In genomic region chr19:35171730-35172129, GRCh38 we compare ENCODE assay signal across 22 cellular contexts. TPM values are rescaled to one million over a fixed set of nuclear protein-coding genes. Genes with fewer than 3 reads are reported as not detected.
DNase-seq lines count a peak whose midpoint lies in the region; ATAC-seq and TF ChIP-seq lines count a peak whose summit lies in the region.
"Had no signal": no experiment of that assay in that cellular context is flagged by ENCODE, and none has a peak within 500 bp of the region (broad histone marks: within the 10 kb centered on the region; RNA-seq: fewer than 3 reads in every experiment).

No MANE protein-coding gene starts in this region.

- no peak overlapping the region for H3K4me2 ChIP-seq in PC-9

- H2AFZ ChIP-seq in PC-9, result no peak overlapping the region

- H3K27me3 ChIP-seq in PC-9 (ENCODE audit: insufficient read depth, low read depth) (no peaks in the 10 kb centered on the region), upper lobe of left lung (no peaks in the 10 kb centered on the region)
- H3K27me3 ChIP-seq: breast epithelium, gastrocnemius medialis had no signal

- H3F3A ChIP-seq in PC-9 (ENCODE audit: insufficient read depth, low read depth), result peaks cover 89% of the 10 kb centered on the region

- ATAC-seq in activated naive CD4-positive, alpha-beta T cell treated with anti-CD3 and anti-CD28 coated beads, Interleukin-2, amount 50 U/mL, for 72 hours, result no peak
- no peak for ATAC-seq in stimulated activated naive B cell treated with anti-CD40 and anti-IgM and Interleukin-4, amounts not matched to agents 10 μg/mL and 1 μg/mL and 100 μg/mL, for 72 hours (replicated peaks)
- ATAC-seq in upper lobe of left lung (ENCODE audit: low FRiP score in 2 of 2) (no peak), GM18873 (IDR thresholded peaks at IDR 0.05; ENCODE audit: low FRiP score, unreplicated experiment) (no peak)
- ATAC-seq: gastrocnemius medialis, HepG2, left colon, mucosa of descending colon, sciatic nerve had no signal

- intact Hi-C loops in PC-9 (cut with micrococcal nuclease; ENCODE audit: unreplicated experiment), result no loop called here

- H3K9me3 ChIP-seq in PC-9 (ENCODE audit: insufficient read depth, low read depth), result no peaks in the 10 kb centered on the region
- H3K9me3 ChIP-seq in upper lobe of left lung, result peaks cover 0 to 1% (median under 1%) of the 10 kb centered on the region in 4 donors
- H3K9me3 ChIP-seq: gastrocnemius medialis, mucosa of descending colon had no signal

- H3K4me3 ChIP-seq in PC-9 (no peak overlapping the region), upper lobe of left lung (no peak overlapping the region)
- H3K4me3 ChIP-seq: breast epithelium, gastrocnemius medialis, mucosa of descending colon, SK-N-MC had no signal

- H3K4me1 Mint-ChIP-seq in stimulated activated naive B cell treated with anti-CD40 and anti-IgM and Interleukin-4, amounts not matched to agents 10 μg/mL and 1 μg/mL and 100 μg/mL, for 72 hours, result peaks cover 26 to 62% of the 10 kb centered on the region in 2 donors

- peaks cover 6 to 50% of the 10 kb centered on the region in 2 donors for H3K36me3 Mint-ChIP-seq in activated naive CD4-positive, alpha-beta T cell treated with anti-CD3 and anti-CD28 coated beads, Interleukin-2, amount 50 U/mL, for 72 hours
- peaks cover 24 to 48% of the 10 kb centered on the region in 2 donors for H3K36me3 Mint-ChIP-seq in stimulated activated naive B cell treated with anti-CD40 and anti-IgM and Interleukin-4, amounts not matched to agents 10 μg/mL and 1 μg/mL and 100 μg/mL, for 72 hours

- TF ChIP-seq POLR2A in upper lobe of left lung (IDR thresholded peaks at IDR 0.05), result no peak

- H3K27me3 Mint-ChIP-seq in stimulated activated naive B cell treated with anti-CD40 and anti-IgM and Interleukin-4, amounts not matched to agents 10 μg/mL and 1 μg/mL and 100 μg/mL, for 72 hours, result no peaks in the 10 kb centered on the region
- H3K27me3 Mint-ChIP-seq: dendritic cell treated with granulocyte-macrophage colony-stimulating factor and Interleukin-4, amounts not matched to agents 40 ng/mL and 50 ng/mL, for 4 days had no signal

- no TSS peak for BruUV-seq in PC-9 (replicated peaks; lab: Mats Ljungman, UMichigan)

- POLR2A ChIA-PET in PC-9 (lab: Charles Lee; ENCODE audit: unreplicated experiment), result no interaction called here

- no peaks in the 10 kb centered on the region for H3K79me2 ChIP-seq in PC-9 (ENCODE audit: low read depth)

- H3K27ac ChIP-seq in PC-9 (peak overlapping the region; percentile 22; the same call in 1 of the 2 replicates), upper lobe of left lung (peak overlapping the region in 1 of 4 donors; percentile 61)
- H3K27ac ChIP-seq: breast epithelium, gastrocnemius medialis, SK-N-MC had no signal

- peaks cover 0 to 8% of the 10 kb centered on the region in 2 donors for H3K9me3 Mint-ChIP-seq in activated naive CD4-positive, alpha-beta T cell treated with anti-CD3 and anti-CD28 coated beads, Interleukin-2, amount 50 U/mL, for 72 hours
- no peaks in the 10 kb centered on the region for H3K9me3 Mint-ChIP-seq in stimulated activated naive B cell treated with anti-CD40 and anti-IgM and Interleukin-4, amounts not matched to agents 10 μg/mL and 1 μg/mL and 100 μg/mL, for 72 hours

- no peak overlapping the region for H3K4me3 Mint-ChIP-seq in stimulated activated naive B cell treated with anti-CD40 and anti-IgM and Interleukin-4, amounts not matched to agents 10 μg/mL and 1 μg/mL and 100 μg/mL, for 72 hours
- H3K4me3 Mint-ChIP-seq: dendritic cell treated with granulocyte-macrophage colony-stimulating factor and Interleukin-4, amounts not matched to agents 40 ng/mL and 50 ng/mL, for 4 days had no signal

- H4K20me1 ChIP-seq in PC-9 (ENCODE audit: insufficient read depth), result no peaks in the 10 kb centered on the region

- peaks cover 21% of the 10 kb centered on the region for H3K36me3 ChIP-seq in PC-9 (ENCODE audit: low read depth)
- H3K36me3 ChIP-seq in upper lobe of left lung, result peaks cover 0 to 26% (median 13%) of the 10 kb centered on the region in 4 donors
- H3K36me3 ChIP-seq: breast epithelium had no signal

- peaks cover 56% of the 10 kb centered on the region for H3K4me1 ChIP-seq in PC-9 (replicated peaks; ENCODE audit: insufficient read depth)
- peaks cover 6 to 10% (median 8%) of the 10 kb centered on the region in 4 donors for H3K4me1 ChIP-seq in upper lobe of left lung
- H3K4me1 ChIP-seq: gastrocnemius medialis had no signal

- TF ChIP-seq EP300 in upper lobe of left lung (IDR thresholded peaks at IDR 0.05), result no peak

- CTCF ChIA-PET in PC-9 (lab: Charles Lee), result interaction anchor here (0.5 kb wide), 1 partner anchor 116 kb away, joined by 4 read pairs; no protein-coding TSS in a partner anchor

- DNase-seq in activated naive CD4-positive, alpha-beta T cell treated with anti-CD3 and anti-CD28 coated beads, Interleukin-2, amount 50 U/mL, for 72 hours (ENCODE audit: low spot score in 2 of 2), result no peak
- no peak for DNase-seq in activated naive CD4-positive, alpha-beta T cell treated with anti-CD3 and anti-CD28 coated beads, Interleukin-2, amount 50 U/mL, for 16 hours
- DNase-seq in PC-9 (no peak), dermis blood vessel endothelial cell (peak; percentile 9), NCI-H146 treated with DMSO at 0.1 percent for 48 hours (lab: John Stamatoyannopoulos, UW; ENCODE audit: unreplicated experiment) (no peak), upper lobe of left lung (no peak)
- no peak for DNase-seq in stimulated activated naive B cell treated with anti-CD40 and anti-IgM and Interleukin-4, amounts not matched to agents 10 μg/mL and 1 μg/mL and 100 μg/mL, for 72 hours
- DNase-seq: gastrocnemius medialis; left colon; mucosa of descending colon; NCI-H1092 treated with DMSO at 0.1 percent for 48 hours; occipital lobe; OCI-M1; stimulated activated CD4-positive, alpha-beta T cell treated with anti-CD3 and anti-CD28 coated beads, Interleukin-1b, Interleukin-23, amount 100 ng/mL, for 48 hours had no signal

- WGBS in upper lobe of left lung, 2 donors, result 33 to 34% methylated on average over 3 of the region's 3 CpGs

- H3K27ac Mint-ChIP-seq in activated naive CD4-positive, alpha-beta T cell treated with anti-CD3 and anti-CD28 coated beads, Interleukin-2, amount 50 U/mL, for 72 hours, result peak overlapping the region; percentile 64 to 81
- H3K27ac Mint-ChIP-seq in stimulated activated naive B cell treated with anti-CD40 and anti-IgM and Interleukin-4, amounts not matched to agents 10 μg/mL and 1 μg/mL and 100 μg/mL, for 72 hours, result peak overlapping the region; percentile 75
- H3K27ac Mint-ChIP-seq: dendritic cell treated with granulocyte-macrophage colony-stimulating factor and Interleukin-4, amounts not matched to agents 40 ng/mL and 50 ng/mL, for 4 days had no signal

- no peaks in the 10 kb centered on the region for H3K9me2 ChIP-seq in PC-9 (ENCODE audit: insufficient read depth)

- TF ChIP-seq CTCF in PC-9 (conservative IDR thresholded peaks at IDR 0.05) (no peak), upper lobe of left lung (IDR thresholded peaks at IDR 0.05) (no peak)

RNA-seq across cellular contexts. Expression of gene FXYD5, which starts 17.2 kb away (rescaled TPM):
- 100 to 1,000 TPM; 279 to 283 TPM for total RNA-seq in activated naive CD4-positive, alpha-beta T cell treated with anti-CD3 and anti-CD28 coated beads, Interleukin-2, amount 50 U/mL, for 72 hours
- total RNA-seq in PC-9 (2021) (137 and 181 TPM in 2 replicates), dermis blood vessel endothelial cell (17.2 and 19.3 TPM in 2 replicates), upper lobe of left lung (100 to 1,000 TPM in 2 of 6 donors, 10 to 100 TPM in 4; 40.4 to 153 (median 91.8) TPM)
- total RNA-seq: G401, HepG2, occipital lobe had no signal

RNA-seq across cellular contexts. Expression of gene FXYD7, which starts 28.7 kb away (rescaled TPM):
- total RNA-seq in activated naive CD4-positive, alpha-beta T cell treated with anti-CD3 and anti-CD28 coated beads, Interleukin-2, amount 50 U/mL, for 72 hours, result 1 to 10 TPM in 1 of 2 donors, under 1 TPM in 1; 0.82 to 1.8 TPM
- total RNA-seq in PC-9 (2021), result not detected in 2 replicates
- not detected in 2 replicates for total RNA-seq in dermis blood vessel endothelial cell
- total RNA-seq in upper lobe of left lung, result under 1 TPM in 1 of 6 donors, not detected in 5; 0.34 TPM
- total RNA-seq: breast epithelium, epithelial cell of proximal tubule, G401, HepG2, left colon had no signal

RNA-seq across cellular contexts. Expression of gene FXYD1, which starts 33.1 kb away (rescaled TPM):
- total RNA-seq in activated naive CD4-positive, alpha-beta T cell treated with anti-CD3 and anti-CD28 coated beads, Interleukin-2, amount 50 U/mL, for 72 hours, result 1 to 10 TPM; 1.4 to 2.1 TPM
- not detected in 2 replicates for total RNA-seq in PC-9 (2021)
- not detected in 2 replicates for total RNA-seq in dermis blood vessel endothelial cell
- 10 to 100 TPM in 4 of 6 donors, 1 to 10 TPM in 2; 3.8 to 64.9 (median 25.2) TPM for total RNA-seq in upper lobe of left lung
- total RNA-seq: epithelial cell of proximal tubule, G401, HepG2, occipital lobe had no signal

RNA-seq across cellular contexts. Expression of gene LGI4, which starts 36.9 kb away (rescaled TPM):
- total RNA-seq in activated naive CD4-positive, alpha-beta T cell treated with anti-CD3 and anti-CD28 coated beads, Interleukin-2, amount 50 U/mL, for 72 hours, result 1 to 10 TPM; 1.5 to 2.7 TPM
- total RNA-seq in PC-9 (2021), result 1.2 and 1.3 TPM in 2 replicates
- total RNA-seq in dermis blood vessel endothelial cell, result 0.34 TPM in 1 of 2 replicates, not detected in the other
- 10 to 100 TPM in 2 of 6 donors, 1 to 10 TPM in 4; 3.3 to 25.3 (median 7.1) TPM for total RNA-seq in upper lobe of left lung
- total RNA-seq: epithelial cell of proximal tubule, HepG2 had no signal

RNA-seq across cellular contexts. Expression of gene FXYD3, which starts 56.1 kb away (rescaled TPM):
- total RNA-seq in activated naive CD4-positive, alpha-beta T cell treated with anti-CD3 and anti-CD28 coated beads, Interleukin-2, amount 50 U/mL, for 72 hours, result not detected
- total RNA-seq in PC-9 (2021), result 240 and 287 TPM in 2 replicates
- total RNA-seq in dermis blood vessel endothelial cell, result 0.68 TPM in 1 of 2 replicates, not detected in the other
- total RNA-seq in upper lobe of left lung, result 100 to 1,000 TPM in 5 of 6 donors, 10 to 100 TPM in 1; 94.3 to 236 (median 195) TPM
- total RNA-seq: epithelial cell of proximal tubule, G401, HepG2, occipital lobe had no signal
